2 cellular contexts compared by ENCODE assay signal in genomic region chr17:41544497-41544896, GRCh38.
TF ChIP-seq lines count a peak whose summit lies in the region.

No MANE protein-coding gene starts in this region.

TF ChIP-seq in HepG2, 621 proteins besides CTCF, POLR2A, EP300 and RAD21 (continues in another document):
- no peak for TF ChIP-seq TEAD2 (CRISPR knock-in tag; IDR thresholded peaks at IDR 0.05)
- 0 out of 2 replicates have a peak, but pooled peaks have one; percentile 18 for TF ChIP-seq ZMYM4 (CRISPR knock-in tag; IDR thresholded peaks at IDR 0.05)
- peak; percentile 25; the same call in 1 of the 2 replicates for TF ChIP-seq SAP130 (CRISPR knock-in tag; IDR thresholded peaks at IDR 0.05; ENCODE audit: low read depth)
- no peak for TF ChIP-seq AGO1 (IDR thresholded peaks at IDR 0.05; ENCODE audit: low read depth, low read length, poor library complexity, severe bottlenecking)
- peak; percentile 53 for TF ChIP-seq HNF1A (IDR thresholded peaks at IDR 0.05; ENCODE audit: low read depth)
- TF ChIP-seq HNF1A (CRISPR knock-in tag; IDR thresholded peaks at IDR 0.05; ENCODE audit: borderline replicate concordance): peak; percentile 69
- no peak for TF ChIP-seq TEAD3 (CRISPR knock-in tag; optimal IDR thresholded peaks at IDR 0.05; ENCODE audit: borderline replicate concordance)
- no peak for TF ChIP-seq ZNF569 (CRISPR knock-in tag; IDR thresholded peaks at IDR 0.05; ENCODE audit: borderline replicate concordance)
- no peak for TF ChIP-seq HCFC1 (IDR thresholded peaks at IDR 0.05; ENCODE audit: low read depth, low read length)
- TF ChIP-seq NR2F6 (IDR thresholded peaks at IDR 0.05): no peak
- no peak for TF ChIP-seq NR2F6 (CRISPR knock-in tag; IDR thresholded peaks at IDR 0.05)
- TF ChIP-seq PRMT3 (CRISPR knock-in tag; IDR thresholded peaks at IDR 0.05; ENCODE audit: borderline replicate concordance, low read depth): 0 out of 2 replicates have a peak, but pooled peaks have one; percentile 40
- no peak for TF ChIP-seq ZNF33B (CRISPR knock-in tag; IDR thresholded peaks at IDR 0.05)
- TF ChIP-seq PLRG1 (conservative IDR thresholded peaks at IDR 0.05): no peak
- TF ChIP-seq MATR3 (CRISPR knock-in tag; IDR thresholded peaks at IDR 0.05): no peak
- TF ChIP-seq HNF1B (CRISPR knock-in tag; IDR thresholded peaks at IDR 0.05): peak; percentile 58; the same call in 1 of the 2 replicates
- TF ChIP-seq HIVEP1 (CRISPR knock-in tag; IDR thresholded peaks at IDR 0.05): no peak
- TF ChIP-seq ZFX (CRISPR knock-in tag; IDR thresholded peaks at IDR 0.05; ENCODE audit: low read depth): peak; percentile 74
- TF ChIP-seq SOX6 (IDR thresholded peaks at IDR 0.05): no peak
- TF ChIP-seq SOX6 (CRISPR knock-in tag; IDR thresholded peaks at IDR 0.05): 0 out of 2 replicates have a peak, but pooled peaks have one; percentile 21
- TF ChIP-seq SALL1 (CRISPR knock-in tag; IDR thresholded peaks at IDR 0.05): peak; percentile 13; the same call in 1 of the 2 replicates
- TF ChIP-seq ZNF572 (CRISPR knock-in tag; IDR thresholded peaks at IDR 0.05): peak; percentile 71; the same call in 1 of the 2 replicates
- TF ChIP-seq PATZ1 (CRISPR knock-in tag; IDR thresholded peaks at IDR 0.05): 0 out of 2 replicates have a peak, but pooled peaks have one; percentile 19

TF ChIP-seq in SK-N-SH, 30 proteins besides CTCF, POLR2A, EP300 and RAD21:
- TF ChIP-seq TEAD4 (IDR thresholded peaks at IDR 0.05; ENCODE audit: borderline replicate concordance, insufficient read depth) (no peak), MXI1 (IDR thresholded peaks at IDR 0.05; ENCODE audit: low read depth, low read length) (0 out of 2 replicates have a peak, but pooled peaks have one; percentile 44), FOXJ3 (CRISPR knock-in tag; IDR thresholded peaks at IDR 0.05) (no peak), TAF1 (IDR thresholded peaks at IDR 0.05; ENCODE audit: borderline replicate concordance, low read depth, low read length) (no peak), PBX3 (IDR thresholded peaks at IDR 0.05) (peak; percentile 42), GATA2 (CRISPR knock-in tag; IDR thresholded peaks at IDR 0.05) (peak; percentile 36; the same call in 1 of the 2 replicates), NRF1 (IDR thresholded peaks at IDR 0.05; ENCODE audit: low read depth, low read length) (no peak), NFIC (IDR thresholded peaks at IDR 0.05; ENCODE audit: borderline replicate concordance) (peak; percentile 60), CHD2 (IDR thresholded peaks at IDR 0.05; ENCODE audit: low read length, partially characterized antibody) (peak; percentile 97), RCOR1 (IDR thresholded peaks at IDR 0.05; ENCODE audit: low read length) (peak; percentile 34; the same call in 1 of the 2 replicates), SIN3A (IDR thresholded peaks at IDR 0.05; ENCODE audit: borderline replicate concordance, low read depth, low read length) (no peak), RXRA (IDR thresholded peaks at IDR 0.05; ENCODE audit: borderline replicate concordance, low read depth) (no peak), SMC3 (IDR thresholded peaks at IDR 0.05; ENCODE audit: low read depth, low read length) (peak; percentile 17; the same call in 1 of the 2 replicates), ZBTB33 (IDR thresholded peaks at IDR 0.05; ENCODE audit: borderline replicate concordance, low read depth) (no peak), TCF12 (IDR thresholded peaks at IDR 0.05) (peak; percentile 85), POLR2AphosphoS5 (IDR thresholded peaks at IDR 0.05; ENCODE audit: low read depth, low read length) (0 out of 2 replicates have a peak, but pooled peaks have one; percentile 29), MAX (IDR thresholded peaks at IDR 0.05; ENCODE audit: low read depth) (peak; percentile 52; the same call in 1 of the 2 replicates)
